8 cellular contexts compared by ENCODE assay signal in genomic region chr1:165697881-165698842, GRCh38. TPM values are rescaled to one million over a fixed set of nuclear protein-coding genes. Genes with fewer than 3 reads are reported as not detected.
A peak's percentile ranks its signal among the peaks of the same experiment; 100 is the strongest.
DNase-seq lines count a peak whose midpoint lies in the region; ATAC-seq and TF ChIP-seq lines count a peak whose summit lies in the region.

Gene ALDH9A1, minus strand, starts transcription at chr1:165698562. Its CDS starts 4 bp downstream, at chr1:165698558.

- H3K4me3 Mint-ChIP-seq in Caco-2 (ENCODE audit: unreplicated experiment): peak within 1 kb of the TSS; percentile 99

- peaks cover 3% of the 10 kb centered on the region for H3K27me3 Mint-ChIP-seq in Caco-2 (ENCODE audit: insufficient read depth, unreplicated experiment)

- H3K36me3 ChIP-seq in Caco-2 (ENCODE audit: control insufficient read depth, insufficient read depth, low read length): no peaks in the 10 kb centered on the region

- H3K4me3 ChIP-seq in Caco-2 (ENCODE audit: low read depth, low read length): peak within 1 kb of the TSS; percentile 77

- no peaks in the 10 kb centered on the region for H3K27me3 ChIP-seq in Caco-2 (replicated peaks; ENCODE audit: control insufficient read depth, insufficient read depth, low read length)

- peak; percentile 93 for ATAC-seq in GM21360 (IDR thresholded peaks at IDR 0.05; ENCODE audit: unreplicated experiment)

- H3K9me3 ChIP-seq in Caco-2: no peaks in the 10 kb centered on the region

- DNase-seq in Caco-2 (peak; percentile 89 to 90), HT-29 (ENCODE audit: low spot score) (peak; percentile 73), NK-92 (lab: John Stamatoyannopoulos, UW; ENCODE audit: unreplicated experiment) (peak; percentile 8), medulla oblongata (ENCODE audit: extremely low spot score) (peak; percentile 86)
- DNase-seq in activated CD8-positive, alpha-beta memory T cell treated with anti-CD3 and anti-CD28 coated beads for 1 hour (ENCODE audit: extremely low read depth in 1 of 2, low read depth in 1 of 2): peak; percentile 44 to 77
- DNase-seq in effector CD4-positive, alpha-beta T cell: peak; percentile 78
- DNase-seq in stimulated activated CD8-positive, alpha-beta memory T cell treated with anti-CD3 and anti-CD28 coated beads, Interleukin-12 subunit alpha, Interleukin-12 subunit beta, amount 100 ng/mL, for 1 hour (ENCODE audit: low read depth): peak; percentile 73

- H3K4me1 Mint-ChIP-seq in Caco-2 (ENCODE audit: low read depth, unreplicated experiment): peaks cover 10% of the 10 kb centered on the region

- POLR2A ChIA-PET in Caco-2 (lab: Charles Lee): interaction anchor here (0.5 to 0.6 kb wide), 4 partner anchors 52 to 1540 kb away, joined by 3 to 10 read pairs (median 4); no protein-coding TSS in a partner anchor

- intact Hi-C loops in Caco-2 (cut with micrococcal nuclease; ENCODE audit: unreplicated experiment): loop anchor here (1.0 to 2.0 kb wide), 3 partner anchors 67 to 97 kb away; partner anchors contain the start of genes MGST3 and TMCO1

- H3K36me3 Mint-ChIP-seq in Caco-2 (ENCODE audit: insufficient read depth, unreplicated experiment): no peaks in the 10 kb centered on the region

- no peaks in the 10 kb centered on the region for H3K9me3 Mint-ChIP-seq in Caco-2 (ENCODE audit: unreplicated experiment)

- H3K4me1 ChIP-seq in Caco-2: peaks cover 10% of the 10 kb centered on the region; the same call in 1 of the 2 replicates

- peak; percentile 23 to 37 for TF ChIP-seq CTCF in Caco-2 (IDR thresholded peaks at IDR 0.05; ENCODE audit: insufficient read depth in 1 of 2, low read depth in 1 of 2, low read length in 1 of 2, severe bottlenecking in 1 of 2, unreplicated experiment in 1 of 2)

- peak within 1 kb of the TSS; percentile 94 for H3K27ac Mint-ChIP-seq in Caco-2 (ENCODE audit: unreplicated experiment)

- CTCF ChIA-PET in Caco-2 (lab: Charles Lee): interaction anchor here (0.6 to 1.6 kb wide), 9 partner anchors 11 to 227 kb away, joined by 3 to 11 read pairs (median 5); partner anchors contain the start of gene MGST3

- no TSS peak for BruUV-seq in Caco-2 (replicated peaks; lab: Mats Ljungman, UMichigan)

RNA-seq across cellular contexts. Expression of gene ALDH9A1, which starts in this region (rescaled TPM):
- 28.4 and 33.9 TPM in 2 replicates for total RNA-seq in Caco-2 (2022)
- total RNA-seq in HT-29 (2014; rRNA removed; shearing (Covaris generic)): 21.0 and 28.3 TPM in 2 replicates

Comparison
In these comparisons a context has a peak if more than half of its experiments do, and no peak if none do; other contexts are left out.
1. Peak in every context shown above with its lines: DNase-seq, ATAC-seq and H3K4me3 ChIP-seq.
2. DNase-seq: peak in every context shown above with its lines; median percentile 90 in Caco-2; 86 in medulla oblongata; 78 in effector CD4-positive, alpha-beta T cell; 73 in HT-29; 73 in stimulated activated CD8-positive, alpha-beta memory T cell treated with anti-CD3 and anti-CD28 coated beads, Interleukin-12 subunit alpha, Interleukin-12 subunit beta, amount 100 ng/mL, for 1 hour; 60 in activated CD8-positive, alpha-beta memory T cell treated with anti-CD3 and anti-CD28 coated beads for 1 hour; 8 in NK-92.